In genomic region chr22:38491707-38492348, GRCh38 we compare ENCODE assay signal across 1 cellular context.
TF ChIP-seq lines count a peak whose summit lies in the region.

No MANE protein-coding gene starts in this region.

TF ChIP-seq in GM23338, 12 proteins besides CTCF, POLR2A, EP300 and RAD21:
- TF ChIP-seq ZNF114 (CRISPR knock-in tag; IDR thresholded peaks at IDR 0.05), result no peak
- TF ChIP-seq JUNB (IDR thresholded peaks at IDR 0.05; ENCODE audit: unreplicated experiment), result no peak
- no peak for TF ChIP-seq NANOG (IDR thresholded peaks at IDR 0.05; ENCODE audit: borderline replicate concordance)
- TF ChIP-seq ZNF331 (CRISPR knock-in tag; IDR thresholded peaks at IDR 0.05; ENCODE audit: low read depth), result no peak
- no peak for TF ChIP-seq ZNF462 (CRISPR knock-in tag; IDR thresholded peaks at IDR 0.05)
- TF ChIP-seq EZH2 (IDR thresholded peaks at IDR 0.05; ENCODE audit: low read depth, unreplicated experiment), result no peak
- TF ChIP-seq POLR2AphosphoS5 (IDR thresholded peaks at IDR 0.05; ENCODE audit: low read depth), result no peak
- no peak for TF ChIP-seq REST (IDR thresholded peaks at IDR 0.05; ENCODE audit: unreplicated experiment)
- no peak for TF ChIP-seq STAT1 (IDR thresholded peaks at IDR 0.05; ENCODE audit: unreplicated experiment)
- no peak for TF ChIP-seq ETS1 (IDR thresholded peaks at IDR 0.05)
- TF ChIP-seq EZH2phosphoT487 (IDR thresholded peaks at IDR 0.05; ENCODE audit: unreplicated experiment), result no peak
- no peak for TF ChIP-seq CREB1 (CRISPR knock-in tag; IDR thresholded peaks at IDR 0.05; ENCODE audit: low read depth)
